ENCODE assay signal across 1 cellular context in the genomic region with DNA sequence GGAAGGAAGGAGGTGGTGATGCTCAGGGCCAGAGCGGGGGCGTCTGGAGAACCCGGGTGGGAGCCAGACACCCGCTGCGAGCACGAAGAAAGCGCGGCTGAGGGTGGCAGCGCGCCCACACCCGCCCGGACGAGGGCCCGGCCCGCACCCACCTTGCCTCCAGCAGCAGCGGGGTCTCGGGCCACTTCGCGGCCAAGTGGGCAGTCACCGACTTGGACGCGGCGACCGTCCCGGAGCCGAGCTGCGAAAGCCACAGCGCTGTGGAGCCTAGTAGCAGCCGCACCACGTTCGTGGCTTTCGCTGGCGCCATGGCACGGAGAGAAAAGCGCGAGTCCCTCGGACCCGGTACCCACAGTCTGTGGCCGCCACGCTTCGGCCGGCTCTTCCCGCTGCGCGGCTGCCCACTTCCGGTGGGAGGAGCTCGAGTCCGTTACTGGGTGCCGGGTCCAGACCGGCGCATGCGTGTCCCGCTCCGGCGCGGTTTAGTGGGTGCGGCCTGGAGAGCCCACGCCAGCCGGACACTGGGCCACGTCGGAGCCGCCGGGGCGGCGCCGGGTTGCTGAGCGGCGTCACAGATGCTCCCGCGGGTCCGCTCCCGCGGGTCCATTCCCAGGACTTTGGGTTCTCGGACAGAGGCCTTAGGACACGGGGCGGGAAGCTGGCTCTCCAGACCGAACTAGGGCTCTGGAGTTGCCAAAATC.
TF ChIP-seq lines count a peak whose summit lies in the region.

A gene with protein sequence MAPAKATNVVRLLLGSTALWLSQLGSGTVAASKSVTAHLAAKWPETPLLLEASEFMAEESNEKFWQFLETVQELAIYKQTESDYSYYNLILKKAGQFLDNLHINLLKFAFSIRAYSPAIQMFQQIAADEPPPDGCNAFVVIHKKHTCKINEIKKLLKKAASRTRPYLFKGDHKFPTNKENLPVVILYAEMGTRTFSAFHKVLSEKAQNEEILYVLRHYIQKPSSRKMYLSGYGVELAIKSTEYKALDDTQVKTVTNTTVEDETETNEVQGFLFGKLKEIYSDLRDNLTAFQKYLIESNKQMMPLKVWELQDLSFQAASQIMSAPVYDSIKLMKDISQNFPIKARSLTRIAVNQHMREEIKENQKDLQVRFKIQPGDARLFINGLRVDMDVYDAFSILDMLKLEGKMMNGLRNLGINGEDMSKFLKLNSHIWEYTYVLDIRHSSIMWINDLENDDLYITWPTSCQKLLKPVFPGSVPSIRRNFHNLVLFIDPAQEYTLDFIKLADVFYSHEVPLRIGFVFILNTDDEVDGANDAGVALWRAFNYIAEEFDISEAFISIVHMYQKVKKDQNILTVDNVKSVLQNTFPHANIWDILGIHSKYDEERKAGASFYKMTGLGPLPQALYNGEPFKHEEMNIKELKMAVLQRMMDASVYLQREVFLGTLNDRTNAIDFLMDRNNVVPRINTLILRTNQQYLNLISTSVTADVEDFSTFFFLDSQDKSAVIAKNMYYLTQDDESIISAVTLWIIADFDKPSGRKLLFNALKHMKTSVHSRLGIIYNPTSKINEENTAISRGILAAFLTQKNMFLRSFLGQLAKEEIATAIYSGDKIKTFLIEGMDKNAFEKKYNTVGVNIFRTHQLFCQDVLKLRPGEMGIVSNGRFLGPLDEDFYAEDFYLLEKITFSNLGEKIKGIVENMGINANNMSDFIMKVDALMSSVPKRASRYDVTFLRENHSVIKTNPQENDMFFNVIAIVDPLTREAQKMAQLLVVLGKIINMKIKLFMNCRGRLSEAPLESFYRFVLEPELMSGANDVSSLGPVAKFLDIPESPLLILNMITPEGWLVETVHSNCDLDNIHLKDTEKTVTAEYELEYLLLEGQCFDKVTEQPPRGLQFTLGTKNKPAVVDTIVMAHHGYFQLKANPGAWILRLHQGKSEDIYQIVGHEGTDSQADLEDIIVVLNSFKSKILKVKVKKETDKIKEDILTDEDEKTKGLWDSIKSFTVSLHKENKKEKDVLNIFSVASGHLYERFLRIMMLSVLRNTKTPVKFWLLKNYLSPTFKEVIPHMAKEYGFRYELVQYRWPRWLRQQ (N-terminal part only) (minus strand): TSS at position 399 of the 701 bp plus-strand sequence. CDS start 89 bp downstream, at position 310.

TF ChIP-seq in K562, 482 proteins besides CTCF, POLR2A, EP300 and RAD21 (continued from another document and continues in another):
- TF ChIP-seq, protein P1, sequence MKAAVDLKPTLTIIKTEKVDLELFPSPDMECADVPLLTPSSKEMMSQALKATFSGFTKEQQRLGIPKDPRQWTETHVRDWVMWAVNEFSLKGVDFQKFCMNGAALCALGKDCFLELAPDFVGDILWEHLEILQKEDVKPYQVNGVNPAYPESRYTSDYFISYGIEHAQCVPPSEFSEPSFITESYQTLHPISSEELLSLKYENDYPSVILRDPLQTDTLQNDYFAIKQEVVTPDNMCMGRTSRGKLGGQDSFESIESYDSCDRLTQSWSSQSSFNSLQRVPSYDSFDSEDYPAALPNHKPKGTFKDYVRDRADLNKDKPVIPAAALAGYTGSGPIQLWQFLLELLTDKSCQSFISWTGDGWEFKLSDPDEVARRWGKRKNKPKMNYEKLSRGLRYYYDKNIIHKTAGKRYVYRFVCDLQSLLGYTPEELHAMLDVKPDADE (conservative IDR thresholded peaks at IDR 0.05; ENCODE audit: control insufficient read depth, low read depth, low read length) = 0 out of 2 replicates have a peak, but pooled peaks have one; percentile 45
- TF ChIP-seq ZFP1 (CRISPR knock-in tag; IDR thresholded peaks at IDR 0.05) (no peak), KLF16 (IDR thresholded peaks at IDR 0.05) (no peak), STAT5B (CRISPR knock-in tag; IDR thresholded peaks at IDR 0.05) (no peak), RBFOX2 (IDR thresholded peaks at IDR 0.05; ENCODE audit: low read depth, low read length) (peak; percentile 97), YBX1 (IDR thresholded peaks at IDR 0.05) (no peak), HDAC1 (IDR thresholded peaks at IDR 0.05) (peak in 1 of 2 experiments; percentile 69; a peak in 1 of 4 replicates), BCL6 (CRISPR knock-in tag; IDR thresholded peaks at IDR 0.05) (no peak), GABPA (tag; conservative IDR thresholded peaks at IDR 0.05; ENCODE audit: low read depth) (peak; percentile 92), ESRRB (CRISPR knock-in tag; IDR thresholded peaks at IDR 0.05; ENCODE audit: borderline replicate concordance) (no peak), CXXC5 (CRISPR knock-in tag; IDR thresholded peaks at IDR 0.05) (peak; percentile 86), JUN (IDR thresholded peaks at IDR 0.05; ENCODE audit: borderline replicate concordance, low read depth, low read length) (peak; percentile 14; the same call in 1 of the 2 replicates), JUN (CRISPR knock-in tag; IDR thresholded peaks at IDR 0.05; ENCODE audit: borderline replicate concordance) (no peak), MIER1 (IDR thresholded peaks at IDR 0.05; ENCODE audit: low read depth) (no peak), ZNF384 (IDR thresholded peaks at IDR 0.05; ENCODE audit: low read depth, low read length) (no peak), HCFC1 (IDR thresholded peaks at IDR 0.05; ENCODE audit: low read depth, low read length) (peak; percentile 32; the same call in 1 of the 2 replicates), TCF7L2 (IDR thresholded peaks at IDR 0.05; ENCODE audit: low read depth, low read length) (no peak), ZBED1 (IDR thresholded peaks at IDR 0.05) (no peak), PRMT5 (CRISPR knock-in tag; IDR thresholded peaks at IDR 0.05) (no peak), ARID2 (IDR thresholded peaks at IDR 0.05) (no peak), ZNF197 (CRISPR knock-in tag; IDR thresholded peaks at IDR 0.05; ENCODE audit: low read depth) (no peak), ZNF121 (CRISPR knock-in tag; conservative IDR thresholded peaks at IDR 0.05) (no peak), MYC (IDR thresholded peaks at IDR 0.05; ENCODE audit: low read depth, low read length) (peak; percentile 78), MYC (CRISPR knock-in tag; IDR thresholded peaks at IDR 0.05; ENCODE audit: borderline replicate concordance, low read depth) (0 out of 2 replicates have a peak, but pooled peaks have one; percentile 20), MYNN (IDR thresholded peaks at IDR 0.05) (no peak), MYNN (CRISPR knock-in tag; IDR thresholded peaks at IDR 0.05) (no peak), ZZZ3 (IDR thresholded peaks at IDR 0.05) (no peak), ZNF75A (CRISPR knock-in tag; IDR thresholded peaks at IDR 0.05) (no peak), ZNF830 (CRISPR knock-in tag; IDR thresholded peaks at IDR 0.05) (no peak), ZNF23 (CRISPR knock-in tag; IDR thresholded peaks at IDR 0.05) (no peak), ZNF584 (CRISPR knock-in tag; IDR thresholded peaks at IDR 0.05; ENCODE audit: low read depth) (no peak)
- TF ChIP-seq, protein P2, sequence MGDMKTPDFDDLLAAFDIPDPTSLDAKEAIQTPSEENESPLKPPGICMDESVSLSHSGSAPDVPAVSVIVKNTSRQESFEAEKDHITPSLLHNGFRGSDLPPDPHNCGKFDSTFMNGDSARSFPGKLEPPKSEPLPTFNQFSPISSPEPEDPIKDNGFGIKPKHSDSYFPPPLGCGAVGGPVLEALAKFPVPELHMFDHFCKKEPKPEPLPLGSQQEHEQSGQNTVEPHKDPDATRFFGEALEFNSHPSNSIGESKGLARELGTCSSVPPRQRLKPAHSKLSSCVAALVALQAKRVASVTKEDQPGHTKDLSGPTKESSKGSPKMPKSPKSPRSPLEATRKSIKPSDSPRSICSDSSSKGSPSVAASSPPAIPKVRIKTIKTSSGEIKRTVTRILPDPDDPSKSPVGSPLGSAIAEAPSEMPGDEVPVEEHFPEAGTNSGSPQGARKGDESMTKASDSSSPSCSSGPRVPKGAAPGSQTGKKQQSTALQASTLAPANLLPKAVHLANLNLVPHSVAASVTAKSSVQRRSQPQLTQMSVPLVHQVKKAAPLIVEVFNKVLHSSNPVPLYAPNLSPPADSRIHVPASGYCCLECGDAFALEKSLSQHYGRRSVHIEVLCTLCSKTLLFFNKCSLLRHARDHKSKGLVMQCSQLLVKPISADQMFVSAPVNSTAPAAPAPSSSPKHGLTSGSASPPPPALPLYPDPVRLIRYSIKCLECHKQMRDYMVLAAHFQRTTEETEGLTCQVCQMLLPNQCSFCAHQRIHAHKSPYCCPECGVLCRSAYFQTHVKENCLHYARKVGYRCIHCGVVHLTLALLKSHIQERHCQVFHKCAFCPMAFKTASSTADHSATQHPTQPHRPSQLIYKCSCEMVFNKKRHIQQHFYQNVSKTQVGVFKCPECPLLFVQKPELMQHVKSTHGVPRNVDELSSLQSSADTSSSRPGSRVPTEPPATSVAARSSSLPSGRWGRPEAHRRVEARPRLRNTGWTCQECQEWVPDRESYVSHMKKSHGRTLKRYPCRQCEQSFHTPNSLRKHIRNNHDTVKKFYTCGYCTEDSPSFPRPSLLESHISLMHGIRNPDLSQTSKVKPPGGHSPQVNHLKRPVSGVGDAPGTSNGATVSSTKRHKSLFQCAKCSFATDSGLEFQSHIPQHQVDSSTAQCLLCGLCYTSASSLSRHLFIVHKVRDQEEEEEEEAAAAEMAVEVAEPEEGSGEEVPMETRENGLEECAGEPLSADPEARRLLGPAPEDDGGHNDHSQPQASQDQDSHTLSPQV (IDR thresholded peaks at IDR 0.05) = no peak
- TF ChIP-seq, protein P3, sequence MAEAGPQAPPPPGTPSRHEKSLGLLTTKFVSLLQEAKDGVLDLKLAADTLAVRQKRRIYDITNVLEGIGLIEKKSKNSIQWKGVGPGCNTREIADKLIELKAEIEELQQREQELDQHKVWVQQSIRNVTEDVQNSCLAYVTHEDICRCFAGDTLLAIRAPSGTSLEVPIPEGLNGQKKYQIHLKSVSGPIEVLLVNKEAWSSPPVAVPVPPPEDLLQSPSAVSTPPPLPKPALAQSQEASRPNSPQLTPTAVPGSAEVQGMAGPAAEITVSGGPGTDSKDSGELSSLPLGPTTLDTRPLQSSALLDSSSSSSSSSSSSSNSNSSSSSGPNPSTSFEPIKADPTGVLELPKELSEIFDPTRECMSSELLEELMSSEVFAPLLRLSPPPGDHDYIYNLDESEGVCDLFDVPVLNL (CRISPR knock-in tag; IDR thresholded peaks at IDR 0.05; ENCODE audit: low read depth) = no peak
- TF ChIP-seq, protein P4, sequence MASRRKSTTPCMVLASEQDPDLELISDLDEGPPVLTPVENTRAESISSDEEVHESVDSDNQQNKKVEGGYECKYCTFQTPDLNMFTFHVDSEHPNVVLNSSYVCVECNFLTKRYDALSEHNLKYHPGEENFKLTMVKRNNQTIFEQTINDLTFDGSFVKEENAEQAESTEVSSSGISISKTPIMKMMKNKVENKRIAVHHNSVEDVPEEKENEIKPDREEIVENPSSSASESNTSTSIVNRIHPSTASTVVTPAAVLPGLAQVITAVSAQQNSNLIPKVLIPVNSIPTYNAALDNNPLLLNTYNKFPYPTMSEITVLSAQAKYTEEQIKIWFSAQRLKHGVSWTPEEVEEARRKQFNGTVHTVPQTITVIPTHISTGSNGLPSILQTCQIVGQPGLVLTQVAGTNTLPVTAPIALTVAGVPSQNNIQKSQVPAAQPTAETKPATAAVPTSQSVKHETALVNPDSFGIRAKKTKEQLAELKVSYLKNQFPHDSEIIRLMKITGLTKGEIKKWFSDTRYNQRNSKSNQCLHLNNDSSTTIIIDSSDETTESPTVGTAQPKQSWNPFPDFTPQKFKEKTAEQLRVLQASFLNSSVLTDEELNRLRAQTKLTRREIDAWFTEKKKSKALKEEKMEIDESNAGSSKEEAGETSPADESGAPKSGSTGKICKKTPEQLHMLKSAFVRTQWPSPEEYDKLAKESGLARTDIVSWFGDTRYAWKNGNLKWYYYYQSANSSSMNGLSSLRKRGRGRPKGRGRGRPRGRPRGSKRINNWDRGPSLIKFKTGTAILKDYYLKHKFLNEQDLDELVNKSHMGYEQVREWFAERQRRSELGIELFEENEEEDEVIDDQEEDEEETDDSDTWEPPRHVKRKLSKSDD (conservative IDR thresholded peaks at IDR 0.05; ENCODE audit: low read length) = no peak
- TF ChIP-seq, protein P5, sequence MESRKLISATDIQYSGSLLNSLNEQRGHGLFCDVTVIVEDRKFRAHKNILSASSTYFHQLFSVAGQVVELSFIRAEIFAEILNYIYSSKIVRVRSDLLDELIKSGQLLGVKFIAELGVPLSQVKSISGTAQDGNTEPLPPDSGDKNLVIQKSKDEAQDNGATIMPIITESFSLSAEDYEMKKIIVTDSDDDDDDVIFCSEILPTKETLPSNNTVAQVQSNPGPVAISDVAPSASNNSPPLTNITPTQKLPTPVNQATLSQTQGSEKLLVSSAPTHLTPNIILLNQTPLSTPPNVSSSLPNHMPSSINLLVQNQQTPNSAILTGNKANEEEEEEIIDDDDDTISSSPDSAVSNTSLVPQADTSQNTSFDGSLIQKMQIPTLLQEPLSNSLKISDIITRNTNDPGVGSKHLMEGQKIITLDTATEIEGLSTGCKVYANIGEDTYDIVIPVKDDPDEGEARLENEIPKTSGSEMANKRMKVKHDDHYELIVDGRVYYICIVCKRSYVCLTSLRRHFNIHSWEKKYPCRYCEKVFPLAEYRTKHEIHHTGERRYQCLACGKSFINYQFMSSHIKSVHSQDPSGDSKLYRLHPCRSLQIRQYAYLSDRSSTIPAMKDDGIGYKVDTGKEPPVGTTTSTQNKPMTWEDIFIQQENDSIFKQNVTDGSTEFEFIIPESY (CRISPR knock-in tag; IDR thresholded peaks at IDR 0.05) = no peak
- TF ChIP-seq, protein P6, sequence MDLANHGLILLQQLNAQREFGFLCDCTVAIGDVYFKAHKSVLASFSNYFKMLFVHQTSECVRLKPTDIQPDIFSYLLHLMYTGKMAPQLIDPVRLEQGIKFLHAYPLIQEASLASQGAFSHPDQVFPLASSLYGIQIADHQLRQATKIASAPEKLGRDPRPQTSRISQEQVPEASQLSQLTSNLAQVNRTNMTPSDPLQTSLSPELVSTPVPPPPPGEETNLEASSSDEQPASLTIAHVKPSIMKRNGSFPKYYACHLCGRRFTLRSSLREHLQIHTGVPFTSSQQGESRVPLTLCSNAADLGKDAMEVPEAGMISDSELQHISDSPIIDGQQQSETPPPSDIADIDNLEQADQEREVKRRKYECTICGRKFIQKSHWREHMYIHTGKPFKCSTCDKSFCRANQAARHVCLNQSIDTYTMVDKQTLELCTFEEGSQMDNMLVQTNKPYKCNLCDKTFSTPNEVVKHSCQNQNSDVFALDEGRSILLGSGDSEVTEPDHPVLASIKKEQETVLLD (IDR thresholded peaks at IDR 0.05) = peak; percentile 46; the same call in 1 of the 2 replicates
- TF ChIP-seq, protein P7, sequence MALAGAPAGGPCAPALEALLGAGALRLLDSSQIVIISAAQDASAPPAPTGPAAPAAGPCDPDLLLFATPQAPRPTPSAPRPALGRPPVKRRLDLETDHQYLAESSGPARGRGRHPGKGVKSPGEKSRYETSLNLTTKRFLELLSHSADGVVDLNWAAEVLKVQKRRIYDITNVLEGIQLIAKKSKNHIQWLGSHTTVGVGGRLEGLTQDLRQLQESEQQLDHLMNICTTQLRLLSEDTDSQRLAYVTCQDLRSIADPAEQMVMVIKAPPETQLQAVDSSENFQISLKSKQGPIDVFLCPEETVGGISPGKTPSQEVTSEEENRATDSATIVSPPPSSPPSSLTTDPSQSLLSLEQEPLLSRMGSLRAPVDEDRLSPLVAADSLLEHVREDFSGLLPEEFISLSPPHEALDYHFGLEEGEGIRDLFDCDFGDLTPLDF (CRISPR knock-in tag; IDR thresholded peaks at IDR 0.05) = no peak
- TF ChIP-seq, protein P8, sequence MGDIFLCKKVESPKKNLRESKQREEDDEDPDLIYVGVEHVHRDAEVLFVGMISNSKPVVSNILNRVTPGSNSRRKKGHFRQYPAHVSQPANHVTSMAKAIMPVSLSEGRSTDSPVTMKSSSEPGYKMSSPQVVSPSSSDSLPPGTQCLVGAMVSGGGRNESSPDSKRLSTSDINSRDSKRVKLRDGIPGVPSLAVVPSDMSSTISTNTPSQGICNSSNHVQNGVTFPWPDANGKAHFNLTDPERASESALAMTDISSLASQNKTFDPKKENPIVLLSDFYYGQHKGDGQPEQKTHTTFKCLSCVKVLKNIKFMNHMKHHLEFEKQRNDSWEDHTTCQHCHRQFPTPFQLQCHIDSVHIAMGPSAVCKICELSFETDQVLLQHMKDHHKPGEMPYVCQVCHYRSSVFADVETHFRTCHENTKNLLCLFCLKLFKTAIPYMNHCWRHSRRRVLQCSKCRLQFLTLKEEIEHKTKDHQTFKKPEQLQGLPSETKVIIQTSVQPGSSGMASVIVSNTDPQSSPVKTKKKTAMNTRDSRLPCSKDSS (IDR thresholded peaks at IDR 0.05; ENCODE audit: low read depth, partially characterized antibody) = no peak
